Comparison of ENCODE assay signal across 1 cellular context in the genomic region with DNA sequence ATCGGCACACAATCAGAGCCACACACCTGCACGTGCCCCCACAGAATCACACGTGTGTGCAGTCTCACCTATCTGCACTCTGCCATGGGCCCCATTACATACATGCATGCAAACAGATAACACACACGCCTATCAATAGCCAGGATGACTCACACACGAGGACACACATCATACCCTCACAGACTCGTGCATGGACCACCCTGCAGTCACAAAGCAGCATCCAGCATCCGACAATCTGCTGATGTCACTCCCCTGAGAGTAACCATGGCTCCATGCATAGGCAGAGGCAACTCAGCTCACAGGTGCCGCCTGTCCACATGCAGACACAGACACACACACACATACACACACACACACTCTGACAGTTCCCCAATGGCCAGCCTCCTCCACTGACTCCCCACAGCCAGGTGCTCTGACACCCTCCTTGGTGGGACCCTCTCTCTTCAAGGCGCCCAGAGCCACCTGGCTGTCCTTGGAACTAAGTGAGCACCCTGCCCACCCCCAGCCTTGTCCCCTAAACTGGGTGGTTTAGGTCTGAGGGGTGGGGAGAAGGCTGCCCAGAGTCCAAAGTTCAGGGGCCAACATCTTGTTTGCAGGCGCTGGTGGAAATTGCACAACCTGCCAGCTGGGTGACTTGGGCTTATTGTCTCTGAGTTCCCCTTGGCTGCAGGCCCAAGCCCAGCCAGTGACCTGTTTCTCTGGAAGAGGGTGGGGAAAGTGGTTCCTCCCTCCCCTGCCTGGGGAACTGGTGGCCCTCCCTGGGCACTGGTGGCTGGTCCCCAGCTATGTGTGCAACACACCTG.
TF ChIP-seq lines count a peak whose summit lies in the region.

No MANE protein-coding gene starts in this region.

TF ChIP-seq in GM23338, 12 proteins besides CTCF, POLR2A, EP300 and RAD21 (continued from another document):
- TF ChIP-seq, protein P1, sequence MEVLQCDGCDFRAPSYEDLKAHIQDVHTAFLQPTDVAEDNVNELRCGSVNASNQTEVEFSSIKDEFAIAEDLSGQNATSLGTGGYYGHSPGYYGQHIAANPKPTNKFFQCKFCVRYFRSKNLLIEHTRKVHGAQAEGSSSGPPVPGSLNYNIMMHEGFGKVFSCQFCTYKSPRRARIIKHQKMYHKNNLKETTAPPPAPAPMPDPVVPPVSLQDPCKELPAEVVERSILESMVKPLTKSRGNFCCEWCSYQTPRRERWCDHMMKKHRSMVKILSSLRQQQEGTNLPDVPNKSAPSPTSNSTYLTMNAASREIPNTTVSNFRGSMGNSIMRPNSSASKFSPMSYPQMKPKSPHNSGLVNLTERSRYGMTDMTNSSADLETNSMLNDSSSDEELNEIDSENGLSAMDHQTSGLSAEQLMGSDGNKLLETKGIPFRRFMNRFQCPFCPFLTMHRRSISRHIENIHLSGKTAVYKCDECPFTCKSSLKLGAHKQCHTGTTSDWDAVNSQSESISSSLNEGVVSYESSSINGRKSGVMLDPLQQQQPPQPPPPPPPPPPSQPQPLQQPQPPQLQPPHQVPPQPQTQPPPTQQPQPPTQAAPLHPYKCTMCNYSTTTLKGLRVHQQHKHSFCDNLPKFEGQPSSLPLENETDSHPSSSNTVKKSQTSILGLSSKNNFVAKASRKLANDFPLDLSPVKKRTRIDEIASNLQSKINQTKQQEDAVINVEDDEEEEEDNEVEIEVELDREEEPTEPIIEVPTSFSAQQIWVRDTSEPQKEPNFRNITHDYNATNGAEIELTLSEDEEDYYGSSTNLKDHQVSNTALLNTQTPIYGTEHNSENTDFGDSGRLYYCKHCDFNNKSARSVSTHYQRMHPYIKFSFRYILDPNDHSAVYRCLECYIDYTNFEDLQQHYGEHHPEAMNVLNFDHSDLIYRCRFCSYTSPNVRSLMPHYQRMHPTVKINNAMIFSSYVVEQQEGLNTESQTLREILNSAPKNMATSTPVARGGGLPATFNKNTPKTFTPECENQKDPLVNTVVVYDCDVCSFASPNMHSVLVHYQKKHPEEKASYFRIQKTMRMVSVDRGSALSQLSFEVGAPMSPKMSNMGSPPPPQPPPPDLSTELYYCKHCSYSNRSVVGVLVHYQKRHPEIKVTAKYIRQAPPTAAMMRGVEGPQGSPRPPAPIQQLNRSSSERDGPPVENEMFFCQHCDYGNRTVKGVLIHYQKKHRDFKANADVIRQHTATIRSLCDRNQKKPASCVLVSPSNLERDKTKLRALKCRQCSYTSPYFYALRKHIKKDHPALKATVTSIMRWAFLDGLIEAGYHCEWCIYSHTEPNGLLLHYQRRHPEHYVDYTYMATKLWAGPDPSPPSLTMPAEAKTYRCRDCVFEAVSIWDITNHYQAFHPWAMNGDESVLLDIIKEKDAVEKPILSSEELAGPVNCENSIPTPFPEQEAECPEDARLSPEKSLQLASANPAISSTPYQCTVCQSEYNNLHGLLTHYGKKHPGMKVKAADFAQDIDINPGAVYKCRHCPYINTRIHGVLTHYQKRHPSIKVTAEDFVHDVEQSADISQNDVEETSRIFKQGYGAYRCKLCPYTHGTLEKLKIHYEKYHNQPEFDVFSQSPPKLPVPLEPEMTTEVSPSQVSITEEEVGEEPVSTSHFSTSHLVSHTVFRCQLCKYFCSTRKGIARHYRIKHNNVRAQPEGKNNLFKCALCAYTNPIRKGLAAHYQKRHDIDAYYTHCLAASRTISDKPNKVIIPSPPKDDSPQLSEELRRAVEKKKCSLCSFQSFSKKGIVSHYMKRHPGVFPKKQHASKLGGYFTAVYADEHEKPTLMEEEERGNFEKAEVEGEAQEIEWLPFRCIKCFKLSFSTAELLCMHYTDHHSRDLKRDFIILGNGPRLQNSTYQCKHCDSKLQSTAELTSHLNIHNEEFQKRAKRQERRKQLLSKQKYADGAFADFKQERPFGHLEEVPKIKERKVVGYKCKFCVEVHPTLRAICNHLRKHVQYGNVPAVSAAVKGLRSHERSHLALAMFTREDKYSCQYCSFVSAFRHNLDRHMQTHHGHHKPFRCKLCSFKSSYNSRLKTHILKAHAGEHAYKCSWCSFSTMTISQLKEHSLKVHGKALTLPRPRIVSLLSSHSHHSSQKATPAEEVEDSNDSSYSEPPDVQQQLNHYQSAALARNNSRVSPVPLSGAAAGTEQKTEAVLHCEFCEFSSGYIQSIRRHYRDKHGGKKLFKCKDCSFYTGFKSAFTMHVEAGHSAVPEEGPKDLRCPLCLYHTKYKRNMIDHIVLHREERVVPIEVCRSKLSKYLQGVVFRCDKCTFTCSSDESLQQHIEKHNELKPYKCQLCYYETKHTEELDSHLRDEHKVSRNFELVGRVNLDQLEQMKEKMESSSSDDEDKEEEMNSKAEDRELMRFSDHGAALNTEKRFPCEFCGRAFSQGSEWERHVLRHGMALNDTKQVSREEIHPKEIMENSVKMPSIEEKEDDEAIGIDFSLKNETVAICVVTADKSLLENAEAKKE (CRISPR knock-in tag; IDR thresholded peaks at IDR 0.05), result no peak
- no peak for TF ChIP-seq CREB1 (CRISPR knock-in tag; IDR thresholded peaks at IDR 0.05; ENCODE audit: low read depth)
